8 cellular contexts compared by ENCODE assay signal in genomic region chr1:221794079-221794670, GRCh38. TPM values are rescaled to one million over a fixed set of nuclear protein-coding genes. Genes with fewer than 3 reads are reported as not detected.
A peak's percentile ranks its signal among the peaks of the same experiment; 100 is the strongest.
DNase-seq lines count a peak whose midpoint lies in the region; ATAC-seq, FAIRE-seq and TF ChIP-seq lines count a peak whose summit lies in the region.

No MANE protein-coding gene starts in this region.

- no peaks in the 10 kb centered on the region for H3K36me3 ChIP-seq in DND-41 (ENCODE audit: insufficient read depth, low read length)
- no peaks in the 10 kb centered on the region for H3K36me3 ChIP-seq in K562 (ENCODE audit: control insufficient read depth, insufficient read depth, low read length)

- H3K27me3 Mint-ChIP-seq in chondrocyte (ENCODE audit: low read depth), result peaks cover 2% of the 10 kb centered on the region

- intact Hi-C loops in K562 (cut with micrococcal nuclease), result no loop called here

- no peaks in the 10 kb centered on the region for H4K20me1 ChIP-seq in DND-41 (ENCODE audit: insufficient read depth, low read length)
- no peaks in the 10 kb centered on the region for H4K20me1 ChIP-seq in K562 (replicated peaks; ENCODE audit: control insufficient read depth, insufficient read depth, low read length)

- CTCF ChIA-PET in K562 (lab: Yijun Ruan, JAX; ENCODE audit: low intra/inter-chr PET ratio) (no interaction called here), RWPE1 (lab: Yijun Ruan, JAX) (interaction anchor here (0.6 to 0.7 kb wide), 3 partner anchors 22 to 984 kb away, joined by 3 to 4 read pairs (median 3); no protein-coding TSS in a partner anchor)

- no peak overlapping the region for H3K27ac ChIP-seq in DND-41 (ENCODE audit: low read length)
- H3K27ac ChIP-seq in K562 (ENCODE audit: extremely low read depth, low read depth, low read length), result no peak overlapping the region
- no peak overlapping the region for H3K27ac ChIP-seq in RWPE1

- POLR2A ChIA-PET in K562 (lab: Yijun Ruan, JAX), result no interaction called here
- POLR2A ChIA-PET in RWPE1 (lab: Yijun Ruan, JAX; ENCODE audit: low non-redundant PET), result no interaction called here

- TF ChIP-seq POLR2A in K562 (conservative IDR thresholded peaks at IDR 0.05), result no peak

- H3K36me3 Mint-ChIP-seq in chondrocyte (ENCODE audit: low read depth), result no peaks in the 10 kb centered on the region

- no peaks in the 10 kb centered on the region for H3K9me1 ChIP-seq in K562 (ENCODE audit: control insufficient read depth, insufficient read depth, low read length)

- no peak overlapping the region for H3K4me3 Mint-ChIP-seq in chondrocyte (ENCODE audit: unreplicated experiment)

- no peak overlapping the region for H2AFZ ChIP-seq in DND-41 (ENCODE audit: low read depth, low read length)
- H2AFZ ChIP-seq in K562 (ENCODE audit: low read depth, low read length), result 0 out of 2 replicates have a peak overlapping the region, but pooled peaks have one; percentile 36

- no peak for TF ChIP-seq RAD21 in K562 (CRISPR knock-in tag; conservative IDR thresholded peaks at IDR 0.05 in 1 of 2, IDR thresholded peaks at IDR 0.05 in 1 of 2)

- in situ Hi-C loops in K562 (cut with MboI), result no loop called here

- H3K27me3 ChIP-seq in DND-41 (ENCODE audit: insufficient read depth, low read length, poor library complexity) (no peaks in the 10 kb centered on the region), K562 (ENCODE audit: control insufficient read depth in 2 of 2, insufficient read depth in 2 of 2, low read length in 2 of 2) (no peaks in the 10 kb centered on the region)

- DNase-seq in DND-41 (no peak), K562 (ENCODE audit: extremely low read depth in 1 of 4, low spot score in 3 of 4) (no peak), chondrocyte (ENCODE audit: low spot score) (no peak), NCI-H1930 (lab: John Stamatoyannopoulos, UW) (no peak), LoVo (ENCODE audit: low spot score) (no peak), RWPE1 (ENCODE audit: low spot score) (no peak)

- no peak overlapping the region for H3K4me2 ChIP-seq in DND-41 (ENCODE audit: insufficient read depth, low read length)
- H3K4me2 ChIP-seq in K562 (ENCODE audit: insufficient read depth, low read length), result no peak overlapping the region

- H3K79me2 ChIP-seq in DND-41 (ENCODE audit: insufficient read depth, low read length) (no peaks in the 10 kb centered on the region), K562 (ENCODE audit: control insufficient read depth, insufficient read depth, low read length) (no peaks in the 10 kb centered on the region)

- TF ChIP-seq CTCF in DND-41 (IDR thresholded peaks at IDR 0.05; ENCODE audit: borderline replicate concordance, extremely low read depth, low read length, poor library complexity, severe bottlenecking) (no peak), K562 (IDR thresholded peaks at IDR 0.05 in 2 of 3, conservative IDR thresholded peaks at IDR 0.05 in 1 of 3; ENCODE audit: insufficient read depth in 2 of 3, low read depth in 1 of 3, low read length in 3 of 3) (no peak), chondrocyte (IDR thresholded peaks at IDR 0.05) (no peak), RWPE1 (conservative IDR thresholded peaks at IDR 0.05; ENCODE audit: low read depth) (no peak)

- BruUV-seq in K562 (replicated peaks; lab: Mats Ljungman, UMichigan), result no TSS peak

- ATAC-seq in DND-41 (ENCODE audit: insufficient read depth, low read depth) (peak; percentile 29; the same call in 1 of the 3 replicates), GM19395 (IDR thresholded peaks at IDR 0.05; ENCODE audit: unreplicated experiment) (peak; percentile 56), HG03280 (IDR thresholded peaks at IDR 0.05; ENCODE audit: unreplicated experiment) (peak; percentile 46), K562 (no peak)

- H3K4me1 Mint-ChIP-seq in chondrocyte (ENCODE audit: low read depth), result no peaks in the 10 kb centered on the region

- H3K9me3 Mint-ChIP-seq in chondrocyte (ENCODE audit: low read depth), result peaks cover 4% of the 10 kb centered on the region

- 0% methylated on average over 2 of the region's 2 CpGs for WGBS in K562 (ENCODE audit: insufficient coverage, low coverage, missing lambda C conversion rate)

- no peak overlapping the region for H3K27ac Mint-ChIP-seq in chondrocyte (ENCODE audit: unreplicated experiment)

- H3K9ac ChIP-seq in DND-41 (ENCODE audit: low read depth, low read length), result no peak overlapping the region
- H3K9ac ChIP-seq in K562 (ENCODE audit: insufficient read depth in 1 of 2, low read depth in 2 of 2, low read length in 2 of 2), result no peak overlapping the region

- no peak for TF ChIP-seq EP300 in K562 (IDR thresholded peaks at IDR 0.05; ENCODE audit: low read length)

- H3K4me1 ChIP-seq in DND-41 (ENCODE audit: insufficient read depth, low read length) (no peaks in the 10 kb centered on the region), K562 (replicated peaks in 1 of 2; ENCODE audit: control insufficient read depth in 2 of 2, insufficient read depth in 2 of 2, low read length in 2 of 2) (no peaks in the 10 kb centered on the region)

- H3K9me3 ChIP-seq in DND-41 (ENCODE audit: insufficient read depth, low read length, severe bottlenecking) (no peaks in the 10 kb centered on the region), K562 (replicated peaks; ENCODE audit: control insufficient read depth, insufficient read depth, low read depth, low read length) (no peaks in the 10 kb centered on the region)

- H3K4me3 ChIP-seq in DND-41 (ENCODE audit: low read depth in 1 of 2, low read length in 2 of 2), result no peak overlapping the region
- no peak overlapping the region for H3K4me3 ChIP-seq in K562

- FAIRE-seq in K562 (lab: Jason Lieb, UNC), result no peak

TF ChIP-seq in K562, 482 proteins besides CTCF, POLR2A, EP300 and RAD21 (continues in another document):
- TF ChIP-seq ZNF639 (CRISPR knock-in tag; conservative IDR thresholded peaks at IDR 0.05 in 1 of 2, IDR thresholded peaks at IDR 0.05 in 1 of 2) (no peak), CHCHD3 (CRISPR knock-in tag; IDR thresholded peaks at IDR 0.05) (no peak), CCNT2 (IDR thresholded peaks at IDR 0.05; ENCODE audit: borderline replicate concordance, extremely low read depth, insufficient read length, low read depth, low read length) (no peak), MEIS2 (IDR thresholded peaks at IDR 0.05; ENCODE audit: partially characterized antibody) (no peak), ZNF354B (CRISPR knock-in tag; IDR thresholded peaks at IDR 0.05) (no peak), ATF4 (CRISPR knock-in tag; IDR thresholded peaks at IDR 0.05) (no peak), ILK (tag; IDR thresholded peaks at IDR 0.05; ENCODE audit: borderline replicate concordance, low read depth) (no peak)
- TF ChIP-seq, protein P1, sequence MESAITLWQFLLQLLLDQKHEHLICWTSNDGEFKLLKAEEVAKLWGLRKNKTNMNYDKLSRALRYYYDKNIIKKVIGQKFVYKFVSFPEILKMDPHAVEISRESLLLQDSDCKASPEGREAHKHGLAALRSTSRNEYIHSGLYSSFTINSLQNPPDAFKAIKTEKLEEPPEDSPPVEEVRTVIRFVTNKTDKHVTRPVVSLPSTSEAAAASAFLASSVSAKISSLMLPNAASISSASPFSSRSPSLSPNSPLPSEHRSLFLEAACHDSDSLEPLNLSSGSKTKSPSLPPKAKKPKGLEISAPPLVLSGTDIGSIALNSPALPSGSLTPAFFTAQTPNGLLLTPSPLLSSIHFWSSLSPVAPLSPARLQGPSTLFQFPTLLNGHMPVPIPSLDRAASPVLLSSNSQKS (CRISPR knock-in tag; IDR thresholded peaks at IDR 0.05), result no peak

RNA-seq across cellular contexts. Expression of gene DUSP10, which starts 52.3 kb away (rescaled TPM):
- 5.0 and 6.0 TPM in 2 replicates for total RNA-seq in K562 (2011; cell fraction: chromatin; rRNA removed; ENCODE audit: low replicate concordance)
- 3.9 and 4.0 TPM in 2 replicates for total RNA-seq in K562 (2011; cell fraction: nucleolus; rRNA removed)
- 3.6 and 4.4 TPM in 2 replicates for total RNA-seq in K562 (2011; cell fraction: nucleoplasm; rRNA removed)
- 6.6 and 7.3 TPM in 2 replicates for total RNA-seq in K562 (2014; rRNA removed)
- total RNA-seq in K562 (2014; rRNA removed; fragmentation: Illumina TruSeq; extraction: Trizol), result 6.3 and 7.6 TPM in 2 replicates
- total RNA-seq in K562 (2015; rRNA removed; fragmentation: Illumina TruSeq; extraction: Trizol), result 7.0 and 7.8 TPM in 2 replicates
- total RNA-seq in K562 (2021), result 5.9 and 6.1 TPM in 2 replicates
- polyA plus RNA-seq in K562 (2011; rRNA removed), result 1.7 and 3.1 TPM in 2 replicates
- polyA plus RNA-seq in K562 (2011; cell fraction: cytosol; rRNA removed), result 3.6 and 4.4 TPM in 2 replicates
- polyA plus RNA-seq in K562 (2011; cell fraction: nucleus; rRNA removed), result 3.0 and 4.0 TPM in 2 replicates
- 5.8 and 10.6 TPM in 2 replicates for polyA plus RNA-seq in K562 (2012)
- polyA plus RNA-seq in K562 (2014; fragmentation: Illumina TruSeq; extraction: Trizol), result 6.2 and 8.3 TPM in 2 replicates
- 1 to 10 TPM; 3.8 to 5.5 TPM for polyA plus RNA-seq in K562 (2014; fragmentation: Nextera tagmentation; extraction: Ambion mirVana)
- 5.4 and 6.6 TPM in 2 replicates for polyA plus RNA-seq in K562 (2014; rRNA removed)
- polyA minus RNA-seq in K562 (2011; rRNA and poly(A)+ RNA removed), result 4.8 and 6.1 TPM in 2 replicates
- 1.0 and 1.4 TPM in 2 replicates for polyA minus RNA-seq in K562 (2011; cell fraction: cytosol; rRNA and poly(A)+ RNA removed)
- polyA minus RNA-seq in K562 (2011; cell fraction: nucleus; rRNA and poly(A)+ RNA removed), result 4.8 and 8.7 TPM in 2 replicates
- 1.4 to 4.1 TPM (median 3.6 TPM) in 3 replicates for total RNA-seq in chondrocyte
